ENCODE assay signal across 8 cellular contexts in the genomic region with DNA sequence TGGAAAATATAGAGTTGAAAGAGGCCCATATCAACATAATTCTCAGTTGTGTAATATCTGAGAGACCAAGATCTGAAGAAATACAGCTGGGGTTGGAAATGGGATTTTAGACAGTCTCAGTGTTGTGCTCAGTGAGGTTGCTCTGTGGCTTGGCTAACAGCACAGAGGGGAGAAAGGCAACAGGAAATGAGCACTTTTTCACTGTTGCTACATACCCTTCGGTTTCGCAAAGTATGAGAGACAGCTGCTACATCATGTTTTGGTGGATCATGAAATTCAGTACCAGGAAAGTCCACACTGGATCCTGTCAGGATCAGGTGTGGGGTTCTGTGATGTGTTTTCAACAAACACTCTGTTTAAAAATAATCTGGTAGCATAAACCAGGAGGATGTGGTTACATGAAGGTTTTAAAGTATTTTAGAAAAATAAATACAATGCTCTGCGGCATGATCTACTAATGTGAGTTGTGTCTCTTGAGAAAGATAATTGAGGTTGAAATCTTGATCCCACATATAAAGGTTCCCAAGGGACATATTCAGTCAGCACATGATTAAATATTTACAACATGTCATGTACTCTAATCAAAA. TPM values are rescaled to one million over a fixed set of nuclear protein-coding genes. Genes with fewer than 3 reads are reported as not detected.
DNase-seq lines count a peak whose midpoint lies in the region; ATAC-seq, FAIRE-seq and TF ChIP-seq lines count a peak whose summit lies in the region.

No MANE protein-coding gene starts in this region.

- H3K4me3 ChIP-seq in astrocyte (ENCODE audit: insufficient read depth, low read depth, low read length), result no peak overlapping the region
- no peak overlapping the region for H3K4me3 ChIP-seq in parathyroid adenoma (ENCODE audit: low read depth, low read length)

- no peaks in the 10 kb centered on the region for H3K9me3 Mint-ChIP-seq in astrocyte (ENCODE audit: unreplicated experiment)

- H3K9me3 ChIP-seq in astrocyte (ENCODE audit: insufficient read depth, low read depth, low read length), result no peaks in the 10 kb centered on the region
- no peaks in the 10 kb centered on the region for H3K9me3 ChIP-seq in parathyroid adenoma (ENCODE audit: control insufficient read depth, low read length)

- TF ChIP-seq CTCF in astrocyte (IDR thresholded peaks at IDR 0.05; ENCODE audit: insufficient read depth, low read depth, low read length) (no peak), parathyroid adenoma (IDR thresholded peaks at IDR 0.05) (no peak)

- H3K79me2 ChIP-seq in astrocyte (ENCODE audit: insufficient read depth, low read length) (no peaks in the 10 kb centered on the region), parathyroid adenoma (no peaks in the 10 kb centered on the region)

- H2AFZ ChIP-seq in astrocyte (ENCODE audit: low read depth, low read length) (no peak overlapping the region), parathyroid adenoma (peak overlapping the region; percentile 29)

- H3K27me3 ChIP-seq in astrocyte (ENCODE audit: insufficient read depth, low read length) (peaks cover 3% of the 10 kb centered on the region), parathyroid adenoma (ENCODE audit: control insufficient read depth, insufficient read depth, low read length) (no peaks in the 10 kb centered on the region)

- H3K27ac Mint-ChIP-seq in astrocyte (ENCODE audit: unreplicated experiment), result no peak overlapping the region

- H3K4me3 Mint-ChIP-seq in astrocyte (ENCODE audit: unreplicated experiment), result no peak overlapping the region

- H3K4me2 ChIP-seq in astrocyte (ENCODE audit: low read length) (no peak overlapping the region), parathyroid adenoma (ENCODE audit: low read length) (no peak overlapping the region)

- H3K36me3 ChIP-seq in astrocyte (ENCODE audit: insufficient read depth, low read length) (no peaks in the 10 kb centered on the region), parathyroid adenoma (ENCODE audit: control insufficient read depth, insufficient read depth, low read length) (no peaks in the 10 kb centered on the region)

- H3K9ac ChIP-seq in astrocyte (ENCODE audit: low read length) (no peak overlapping the region), parathyroid adenoma (no peak overlapping the region)

- H3K27me3 Mint-ChIP-seq in astrocyte (ENCODE audit: low read depth, unreplicated experiment), result peaks cover 22% of the 10 kb centered on the region

- H4K20me1 ChIP-seq in astrocyte (ENCODE audit: insufficient read depth, low read length), result no peaks in the 10 kb centered on the region

- H3K4me1 ChIP-seq in astrocyte (ENCODE audit: insufficient read depth, low read length) (no peaks in the 10 kb centered on the region), parathyroid adenoma (peaks cover 9% of the 10 kb centered on the region)

- FAIRE-seq in astrocyte (lab: Jason Lieb, UNC), result no peak

- peaks cover 2% of the 10 kb centered on the region for H3K36me3 Mint-ChIP-seq in astrocyte (ENCODE audit: low read depth, unreplicated experiment)

- no peak overlapping the region for H3K27ac ChIP-seq in astrocyte (ENCODE audit: low read depth, low read length)
- no peak overlapping the region for H3K27ac ChIP-seq in parathyroid adenoma

- no peaks in the 10 kb centered on the region for H3K4me1 Mint-ChIP-seq in astrocyte (ENCODE audit: low read depth, unreplicated experiment)

- DNase-seq in Daoy (ENCODE audit: low read depth) (peak; percentile 45), astrocyte (ENCODE audit: low read depth) (peak; percentile 79), NCI-H187 (lab: John Stamatoyannopoulos, UW) (no peak), OCI-M2 (lab: John Stamatoyannopoulos, UW; ENCODE audit: unreplicated experiment) (no peak), NCI-H446 treated with DMSO at 0.1 percent for 48 hours (lab: John Stamatoyannopoulos, UW) (no peak)

- ATAC-seq in GM19455 (IDR thresholded peaks at IDR 0.05; ENCODE audit: unreplicated experiment), result peak; percentile 87
- peak; percentile 72 for ATAC-seq in HG03469 (IDR thresholded peaks at IDR 0.05; ENCODE audit: unreplicated experiment)

RNA-seq across cellular contexts. Expression of a gene that starts 6.9 kb away (rescaled TPM):
- total RNA-seq in Daoy (2014; rRNA removed; shearing (Covaris generic)), result 0.17 TPM in 1 of 2 replicates, not detected in the other
- total RNA-seq in astrocyte, result not detected in 2 replicates

Comparison
In these comparisons a context has a peak if more than half of its experiments do, and no peak if none do; other contexts are left out.
1. DNase-seq: peak in Daoy (single experiment) and astrocyte (single experiment); none in NCI-H187 (0 of 2), OCI-M2 (single experiment) and NCI-H446 treated with DMSO at 0.1 percent for 48 hours (single experiment).